8 cellular contexts compared by ENCODE assay signal in genomic region chr11:88414385-88414861, GRCh38.
DNase-seq lines count a peak whose midpoint lies in the region; ATAC-seq and TF ChIP-seq lines count a peak whose summit lies in the region.

No MANE protein-coding gene starts in this region.

- no peaks in the 10 kb centered on the region for H3K36me3 ChIP-seq in breast epithelium
- no peaks in the 10 kb centered on the region for H3K36me3 ChIP-seq in Loucy (ENCODE audit: insufficient read depth, low read length)
- H3K36me3 ChIP-seq in lower lobe of right lung, result no peaks in the 10 kb centered on the region

- peaks cover 37% of the 10 kb centered on the region for H3K4me1 Mint-ChIP-seq in MCF 10A (ENCODE audit: insufficient read depth, unreplicated experiment)
- H3K4me1 Mint-ChIP-seq in activated naive CD8-positive, alpha-beta T cell treated with anti-CD3 and anti-CD28 coated beads, Interleukin-2, amount 50 U/mL, for 24 hours, result peaks cover 29% of the 10 kb centered on the region

- H3K9me2 ChIP-seq in Loucy (replicated peaks; ENCODE audit: low read depth, low read length), result no peaks in the 10 kb centered on the region

- no peak overlapping the region for H3K4me3 ChIP-seq in breast epithelium
- peak overlapping the region; percentile 55 for H3K4me3 ChIP-seq in Loucy (ENCODE audit: low read length, poor library complexity, severe bottlenecking)
- no peak overlapping the region for H3K4me3 ChIP-seq in lower lobe of right lung

- TF ChIP-seq CTCF in MCF 10A (IDR thresholded peaks at IDR 0.05; ENCODE audit: unreplicated experiment) (no peak), breast epithelium (IDR thresholded peaks at IDR 0.05) (no peak), Loucy (conservative IDR thresholded peaks at IDR 0.05; ENCODE audit: low read length) (no peak), lower lobe of right lung (IDR thresholded peaks at IDR 0.05) (no peak), GM13977 (IDR thresholded peaks at IDR 0.05; ENCODE audit: extremely low read depth, insufficient read depth, missing control alignments) (no peak)

- peak overlapping the region; percentile 20 for H3K27ac Mint-ChIP-seq in MCF 10A (ENCODE audit: low read depth, unreplicated experiment)
- peak overlapping the region; percentile 34 for H3K27ac Mint-ChIP-seq in activated naive CD8-positive, alpha-beta T cell treated with anti-CD3 and anti-CD28 coated beads, Interleukin-2, amount 50 U/mL, for 24 hours

- in situ Hi-C loops in GM13977 (cut with MboI; ENCODE audit: low pct_unique_long_range_greater_than_20kb, low sequenced_read_pairs, unreplicated experiment), result no loop called here

- H3K27me3 ChIP-seq in breast epithelium (no peaks in the 10 kb centered on the region), Loucy (ENCODE audit: insufficient read depth, low read length, poor library complexity, severe bottlenecking) (no peaks in the 10 kb centered on the region), lower lobe of right lung (ENCODE audit: low read depth) (no peaks in the 10 kb centered on the region)

- H3K4me3 Mint-ChIP-seq in MCF 10A (ENCODE audit: unreplicated experiment), result no peak overlapping the region
- no peak overlapping the region for H3K4me3 Mint-ChIP-seq in activated naive CD8-positive, alpha-beta T cell treated with anti-CD3 and anti-CD28 coated beads, Interleukin-2, amount 50 U/mL, for 24 hours

- peak overlapping the region; percentile 27 for H3K9ac ChIP-seq in Loucy (ENCODE audit: low read depth, low read length, poor library complexity, severe bottlenecking)

- H3K9me3 ChIP-seq in breast epithelium (no peaks in the 10 kb centered on the region), Loucy (ENCODE audit: insufficient read depth, low read depth, low read length) (no peaks in the 10 kb centered on the region), lower lobe of right lung (no peaks in the 10 kb centered on the region)

- H2AFZ ChIP-seq in Loucy (ENCODE audit: low read length), result peak overlapping the region; percentile 38; the same call in 1 of the 2 replicates

- POLR2A ChIA-PET in MCF 10A (lab: Yijun Ruan, JAX), result interaction anchor here (1.0 to 1.9 kb wide), 5 partner anchors 10 to 279 kb away, joined by 3 to 11 read pairs (median 4); partner anchors contain the start of gene CTSC

- H3K9me3 Mint-ChIP-seq in MCF 10A (ENCODE audit: unreplicated experiment), result no peaks in the 10 kb centered on the region
- no peaks in the 10 kb centered on the region for H3K9me3 Mint-ChIP-seq in activated naive CD8-positive, alpha-beta T cell treated with anti-CD3 and anti-CD28 coated beads, Interleukin-2, amount 50 U/mL, for 24 hours

- ATAC-seq in activated naive CD8-positive, alpha-beta T cell treated with anti-CD3 and anti-CD28 coated beads, Interleukin-2, amount 50 U/mL, for 24 hours, result peak; percentile 37
- peak; percentile 56 to 79 for ATAC-seq in lower lobe of right lung

- H3K27ac ChIP-seq in breast epithelium, result no peak overlapping the region
- H3K27ac ChIP-seq in lower lobe of right lung, result no peak overlapping the region

- TF ChIP-seq POLR2A in breast epithelium (IDR thresholded peaks at IDR 0.05), result no peak

- no peaks in the 10 kb centered on the region for H4K20me1 ChIP-seq in Loucy (ENCODE audit: insufficient read depth, low read length, poor library complexity, severe bottlenecking)

- H3K4me2 ChIP-seq in Loucy (ENCODE audit: low read depth, low read length, poor library complexity, severe bottlenecking), result peak overlapping the region; percentile 80

- H3K36me3 Mint-ChIP-seq in MCF 10A (ENCODE audit: insufficient read depth, unreplicated experiment), result no peaks in the 10 kb centered on the region
- no peaks in the 10 kb centered on the region for H3K36me3 Mint-ChIP-seq in activated naive CD8-positive, alpha-beta T cell treated with anti-CD3 and anti-CD28 coated beads, Interleukin-2, amount 50 U/mL, for 24 hours (ENCODE audit: low read depth)

- no peaks in the 10 kb centered on the region for H3K4me1 ChIP-seq in breast epithelium
- peaks cover 26% of the 10 kb centered on the region for H3K4me1 ChIP-seq in Loucy (ENCODE audit: insufficient read depth, low read length, poor library complexity, severe bottlenecking)
- H3K4me1 ChIP-seq in lower lobe of right lung, result peaks cover 23% of the 10 kb centered on the region

- intact Hi-C loops in MCF 10A (cut with micrococcal nuclease) (loop anchor here (5.0 to 10.0 kb wide), 2 partner anchors 128 to 240 kb away; partner anchors contain the start of gene RAB38), breast epithelium (cut with DNase I; ENCODE audit: low total_unique reads) (no loop called here), lower lobe of right lung (cut with DNase I) (no loop called here)

- no peaks in the 10 kb centered on the region for H3K27me3 Mint-ChIP-seq in MCF 10A (ENCODE audit: insufficient read depth, unreplicated experiment)
- no peaks in the 10 kb centered on the region for H3K27me3 Mint-ChIP-seq in activated naive CD8-positive, alpha-beta T cell treated with anti-CD3 and anti-CD28 coated beads, Interleukin-2, amount 50 U/mL, for 24 hours

- CTCF ChIA-PET in MCF 10A (lab: Yijun Ruan, JAX), result interaction anchor here (0.5 to 1.0 kb wide), 4 partner anchors 18 to 130 kb away, joined by 3 to 5 read pairs (median 4); partner anchors contain the start of gene CTSC

- H3K79me2 ChIP-seq in Loucy (ENCODE audit: insufficient read depth, low read length), result no peaks in the 10 kb centered on the region

- no TSS peak for BruUV-seq in MCF 10A (replicated peaks; lab: Mats Ljungman, UMichigan)

- DNase-seq in MCF 10A (ENCODE audit: unreplicated experiment), result peak; percentile 83
- DNase-seq in breast epithelium (ENCODE audit: low spot score in 2 of 2), result no peak
- DNase-seq in activated naive CD8-positive, alpha-beta T cell treated with anti-CD3 and anti-CD28 coated beads, Interleukin-2, amount 50 U/mL, for 24 hours, result no peak
- DNase-seq in lower lobe of right lung, result no peak
- DNase-seq in NCI-H2107 treated with DMSO at 0.1 percent for 48 hours (lab: John Stamatoyannopoulos, UW; ENCODE audit: unreplicated experiment), result no peak
- DNase-seq in NCI-H2227 treated with DMSO at 0.1 percent for 48 hours (lab: John Stamatoyannopoulos, UW), result no peak
- DNase-seq in GM13977 (ENCODE audit: low spot score), result no peak

- H3F3A ChIP-seq in Loucy (ENCODE audit: low read depth), result peaks cover 12% of the 10 kb centered on the region
